Comparison of ENCODE assay signal across 8 cellular contexts in the genomic region with DNA sequence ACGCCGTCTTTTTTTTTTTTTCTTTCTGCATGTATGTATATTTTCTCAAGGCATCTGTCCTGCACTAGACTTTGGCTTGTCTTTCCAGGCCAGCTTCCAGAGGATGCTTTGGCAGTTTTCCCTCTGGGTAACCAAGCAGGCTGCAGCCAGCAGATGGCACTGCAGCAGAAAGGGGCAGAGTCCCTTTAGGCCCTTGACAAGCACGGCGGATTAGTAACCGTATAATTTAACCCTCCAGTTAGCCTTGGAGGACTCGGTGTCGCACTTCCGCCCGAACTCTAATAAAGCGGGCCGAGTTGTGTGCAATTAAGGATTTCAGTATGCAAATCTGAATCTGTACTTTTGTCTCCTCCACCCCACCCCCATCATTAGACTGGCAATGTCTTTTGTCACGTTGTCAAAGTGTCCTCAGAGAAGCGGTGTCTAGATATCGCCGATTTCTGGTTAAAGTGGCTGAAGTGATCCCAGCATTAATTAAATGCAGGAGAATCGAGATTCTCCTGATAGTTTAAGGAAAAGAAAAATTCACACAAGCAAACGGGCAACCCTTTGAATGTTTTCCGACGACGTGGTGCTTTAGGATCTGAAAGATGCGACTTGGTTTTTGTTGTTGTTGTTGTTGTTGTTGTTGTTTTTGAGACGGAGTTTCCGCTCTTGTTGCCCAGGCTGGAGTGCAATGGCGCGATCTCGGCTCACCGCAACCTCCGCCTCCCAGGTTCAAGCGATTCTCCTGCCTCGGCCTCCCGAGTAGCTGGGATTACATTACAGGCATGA. TPM values are rescaled to one million over a fixed set of nuclear protein-coding genes. Genes with fewer than 3 reads are reported as not detected.
A peak's percentile ranks its signal among the peaks of the same experiment; 100 is the strongest.
DNase-seq lines count a peak whose midpoint lies in the region; ATAC-seq, FAIRE-seq and TF ChIP-seq lines count a peak whose summit lies in the region.

No MANE protein-coding gene starts in this region.

- TF ChIP-seq CTCF in AG09319 (IDR thresholded peaks at IDR 0.05; ENCODE audit: low read depth, low read length) (peak; percentile 72), GM12873 (IDR thresholded peaks at IDR 0.05; ENCODE audit: insufficient read depth, low read depth, low read length, missing control alignments) (peak; percentile 58), gastroesophageal sphincter (IDR thresholded peaks at IDR 0.05) (peak in 3 of 4 experiments; percentile 28 to 75 (median 60))

- no peaks in the 10 kb centered on the region for H3K27me3 ChIP-seq in gastroesophageal sphincter

- H3K36me3 ChIP-seq in gastroesophageal sphincter: peaks cover 0 to 16% of the 10 kb centered on the region in 2 donors

- peaks cover 6 to 51% (median 8%) of the 10 kb centered on the region in 3 donors for H3K4me1 ChIP-seq in gastroesophageal sphincter

- 65 to 69% methylated on average over 17 to 31 of the region's 31 CpGs for WGBS in gastroesophageal sphincter (ENCODE audit: low coverage in 1 of 2), 2 donors

- TF ChIP-seq POLR2A in gastroesophageal sphincter (IDR thresholded peaks at IDR 0.05): no peak

- peak overlapping the region in 1 of 2 donors; percentile 83 for H3K4me3 ChIP-seq in gastroesophageal sphincter

- ATAC-seq in gastroesophageal sphincter: no peak
- no peak for ATAC-seq in HG02642 (IDR thresholded peaks at IDR 0.05; ENCODE audit: poor library complexity, unreplicated experiment)

- H3K9me3 ChIP-seq in gastroesophageal sphincter: no peaks in the 10 kb centered on the region

- no peak for FAIRE-seq in HTR-8/SVneo (lab: Jason Lieb, UNC)

- DNase-seq in AG09319 (ENCODE audit: extremely low read depth, low read depth) (no peak), NCI-H510A (lab: John Stamatoyannopoulos, UW) (peak; percentile 65), occipital lobe (lab: John Stamatoyannopoulos, UW) (peak; percentile 79), HTR-8/SVneo (ENCODE audit: insufficient read length, low spot score) (no peak)
- DNase-seq in activated naive CD4-positive, alpha-beta T cell treated with Interleukin-2 at 50 U/mL for 16 hours: peak; percentile 37

- TF ChIP-seq EP300 in gastroesophageal sphincter (IDR thresholded peaks at IDR 0.05): no peak

- H3K27ac ChIP-seq in gastroesophageal sphincter: peak overlapping the region; percentile 95 to 99 (median 98)

RNA-seq across cellular contexts. Expression of gene TMEM167B, which starts 1.1 kb away (rescaled TPM):
- total RNA-seq in gastroesophageal sphincter: 10 to 100 TPM; 29.3 to 42.3 (median 31.7) TPM
- total RNA-seq in occipital lobe: 48.2 TPM

RNA-seq across cellular contexts. Expression of gene TAF13, which starts 13.6 kb away (rescaled TPM):
- 10 to 100 TPM; 54.8 to 73.1 (median 59.1) TPM for total RNA-seq in gastroesophageal sphincter
- total RNA-seq in occipital lobe: 53.5 TPM

RNA-seq across cellular contexts. Expression of gene ELAPOR1, which starts 24.5 kb away (rescaled TPM):
- total RNA-seq in gastroesophageal sphincter (10 to 100 TPM in 1 of 4 donors, under 1 TPM in 2, not detected in 1; 0.08 to 18.8 (median 0.40) TPM), occipital lobe (19.5 TPM)

RNA-seq across cellular contexts. Expression of gene WDR47, which starts 47.5 kb away (rescaled TPM):
- total RNA-seq in gastroesophageal sphincter: 10 to 100 TPM; 19.7 to 31.3 (median 25.1) TPM
- 285 TPM for total RNA-seq in occipital lobe

Comparison
In these comparisons a context has a peak if more than half of its experiments do, and no peak if none do; other contexts are left out.
1. DNase-seq: peak in NCI-H510A (single experiment), activated naive CD4-positive, alpha-beta T cell treated with Interleukin-2 at 50 U/mL for 16 hours (single experiment) and occipital lobe (single experiment); none in AG09319 (single experiment) and HTR-8/SVneo (single experiment).
2. Peak in every context shown above with its lines, with median percentiles within 50 percentile points of each other: CTCF ChIP-seq.